14 cellular contexts compared by ENCODE assay signal in genomic region chr9:93261281-93261680, GRCh38.
A peak's percentile ranks its signal among the peaks of the same experiment; 100 is the strongest.
DNase-seq lines count a peak whose midpoint lies in the region; ATAC-seq and TF ChIP-seq lines count a peak whose summit lies in the region.
"Had no signal": no experiment of that assay in that cellular context is flagged by ENCODE, and none has a peak within 500 bp of the region (broad histone marks: within the 10 kb centered on the region; RNA-seq: fewer than 3 reads in every experiment).

No MANE protein-coding gene starts in this region.

- H3K27me3 Mint-ChIP-seq in endodermal cell (ENCODE audit: insufficient read depth): no peaks in the 10 kb centered on the region
- no peaks in the 10 kb centered on the region for H3K27me3 Mint-ChIP-seq in type B pancreatic cell
- H3K27me3 Mint-ChIP-seq in immature natural killer cell (ENCODE audit: low read depth in 3 of 3): peaks cover 1 to 10% (median 3%) of the 10 kb centered on the region in 3 donors
- H3K27me3 Mint-ChIP-seq: activated CD4-positive, alpha-beta T cell treated with anti-CD3 and anti-CD28 coated beads for 36 hours had no signal

- no peaks in the 10 kb centered on the region for H3K4me1 Mint-ChIP-seq in endodermal cell
- no peaks in the 10 kb centered on the region for H3K4me1 Mint-ChIP-seq in type B pancreatic cell (ENCODE audit: unreplicated experiment)
- peaks cover 0 to 2% of the 10 kb centered on the region in 2 donors for H3K4me1 Mint-ChIP-seq in immature natural killer cell

- H3K27ac ChIP-seq in heart right ventricle (no peak overlapping the region), endodermal cell (ENCODE audit: low read depth, low read length) (no peak overlapping the region)
- H3K27ac ChIP-seq: breast epithelium had no signal

- intact Hi-C loops in cardiac septum (cut with DNase I): no loop called here
- intact Hi-C loops in heart right ventricle (cut with DNase I): no loop called here

- peak; percentile 51 for DNase-seq in cardiac septum (ENCODE audit: low spot score)
- DNase-seq in heart right ventricle: no peak
- DNase-seq in NCI-H146 (lab: John Stamatoyannopoulos, UW): peak; percentile 47
- peak; percentile 59 for DNase-seq in endodermal cell
- DNase-seq in type B pancreatic cell (ENCODE audit: extremely low spot score, unreplicated experiment): peak; percentile 53
- no peak for DNase-seq in immature natural killer cell
- no peak for DNase-seq in HCEC 1CT
- DNase-seq: activated naive CD4-positive, alpha-beta T cell treated with Interleukin-2 at 50 U/mL for 16 hours; naive B cell; NCI-H1436; PC-3 had no signal

- peaks cover 0 to 30% (median 12%) of the 10 kb centered on the region in 9 donors for H3K4me1 ChIP-seq in heart right ventricle
- H3K4me1 ChIP-seq in endodermal cell (ENCODE audit: control insufficient read depth, insufficient read depth, low read length): no peaks in the 10 kb centered on the region
- H3K4me1 ChIP-seq: breast epithelium had no signal

- H3K36me3 ChIP-seq in heart right ventricle (peaks cover 0 to 19% (median 0%) of the 10 kb centered on the region in 9 donors), endodermal cell (ENCODE audit: control insufficient read depth, insufficient read depth, low read length) (peaks cover 6% of the 10 kb centered on the region)
- H3K36me3 ChIP-seq: breast epithelium had no signal

- H3K27ac Mint-ChIP-seq in endodermal cell: no peak overlapping the region
- H3K27ac Mint-ChIP-seq in type B pancreatic cell: no peak overlapping the region
- H3K27ac Mint-ChIP-seq in immature natural killer cell: no peak overlapping the region
- H3K27ac Mint-ChIP-seq: activated CD4-positive, alpha-beta T cell treated with anti-CD3 and anti-CD28 coated beads for 36 hours; naive B cell had no signal

- H3K4me3 Mint-ChIP-seq in endodermal cell: no peak overlapping the region
- no peak overlapping the region for H3K4me3 Mint-ChIP-seq in type B pancreatic cell
- H3K4me3 Mint-ChIP-seq in immature natural killer cell: no peak overlapping the region
- H3K4me3 Mint-ChIP-seq: activated CD4-positive, alpha-beta T cell treated with anti-CD3 and anti-CD28 coated beads for 36 hours; naive B cell had no signal

- H3K9me3 ChIP-seq in heart right ventricle (no peaks in the 10 kb centered on the region), endodermal cell (ENCODE audit: control insufficient read depth, low read length) (no peaks in the 10 kb centered on the region)
- H3K9me3 ChIP-seq: breast epithelium had no signal

- TF ChIP-seq CTCF in heart right ventricle (IDR thresholded peaks at IDR 0.05) (no peak), endodermal cell (conservative IDR thresholded peaks at IDR 0.05) (peak; percentile 55), type B pancreatic cell (conservative IDR thresholded peaks at IDR 0.05) (no peak)

- ATAC-seq in heart right ventricle (no peak), GM21390 (IDR thresholded peaks at IDR 0.05; ENCODE audit: unreplicated experiment) (no peak)
- ATAC-seq: activated CD4-positive, alpha-beta T cell treated with anti-CD3 and anti-CD28 coated beads for 36 hours; PC-3 had no signal

- H3K9me3 Mint-ChIP-seq in endodermal cell (no peaks in the 10 kb centered on the region), type B pancreatic cell (no peaks in the 10 kb centered on the region), immature natural killer cell (no peaks in the 10 kb centered on the region)
- H3K9me3 Mint-ChIP-seq: naive B cell had no signal

- WGBS in heart right ventricle, 2 donors: 74% methylated on average over 10 of the region's 10 CpGs
- 86 to 92% methylated on average over 6 to 10 of the region's 10 CpGs for WGBS in endodermal cell (ENCODE audit: insufficient coverage in 1 of 2, insufficient read length in 1 of 2), 2 experiments

- H3K4me3 ChIP-seq in heart right ventricle (no peak overlapping the region), endodermal cell (ENCODE audit: low read length) (no peak overlapping the region)
- H3K4me3 ChIP-seq: breast epithelium had no signal

- peaks cover 0 to 3% (median 0%) of the 10 kb centered on the region in 7 donors for H3K27me3 ChIP-seq in heart right ventricle
- no peaks in the 10 kb centered on the region for H3K27me3 ChIP-seq in endodermal cell (ENCODE audit: control insufficient read depth, insufficient read depth, low read length, poor library complexity, severe bottlenecking)
- H3K27me3 ChIP-seq: breast epithelium had no signal

- H3K36me3 Mint-ChIP-seq in endodermal cell (ENCODE audit: low read depth) (peaks cover 2% of the 10 kb centered on the region), type B pancreatic cell (peaks cover 3% of the 10 kb centered on the region), immature natural killer cell (no peaks in the 10 kb centered on the region)
- H3K36me3 Mint-ChIP-seq: naive B cell had no signal

- no peak overlapping the region for H3K9ac ChIP-seq in endodermal cell (ENCODE audit: extremely low read depth, low read length, poor library complexity, severe bottlenecking)

Comparison
In these comparisons a context has a peak if more than half of its experiments do, and no peak if none do; other contexts are left out.
1. DNase-seq: peak in cardiac septum (single experiment), NCI-H146 (single experiment), endodermal cell (single experiment) and type B pancreatic cell (single experiment); none in heart right ventricle (0 of 2), immature natural killer cell (0 of 3) and HCEC 1CT (single experiment).